ENCODE assay signal across 8 cellular contexts in the genomic region with DNA sequence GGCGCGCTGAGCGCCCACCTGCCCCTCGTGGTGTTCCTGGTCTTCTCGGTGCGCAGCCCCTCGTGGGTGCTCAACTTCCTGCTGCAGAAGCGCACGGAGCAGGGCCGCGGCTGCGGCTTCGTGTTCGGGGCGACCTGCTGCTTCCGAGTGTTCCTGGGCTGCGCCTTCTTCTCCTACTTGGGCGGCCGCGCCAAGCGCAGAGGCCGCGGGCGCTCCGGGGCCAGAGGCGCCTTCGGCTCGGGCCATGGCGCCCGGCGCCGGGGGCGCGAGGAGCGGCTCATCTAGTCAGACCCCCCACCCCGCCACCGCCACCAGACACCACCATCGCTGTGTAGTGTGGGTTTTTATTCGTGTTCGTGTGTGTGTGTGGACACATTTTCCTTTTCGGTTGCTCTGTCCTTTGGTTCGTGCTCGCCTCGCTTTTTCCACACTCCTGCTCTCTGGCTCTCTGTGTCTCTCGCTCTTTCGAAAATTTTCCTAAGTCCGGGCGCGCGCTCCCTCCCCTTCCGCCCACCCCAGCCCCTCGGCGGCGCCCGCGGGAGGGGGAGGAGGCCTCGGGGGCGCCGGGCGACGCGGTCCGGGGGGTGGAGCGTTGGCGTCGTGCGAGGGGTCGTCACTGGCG. TPM values are rescaled to one million over a fixed set of nuclear protein-coding genes. Genes with fewer than 3 reads are reported as not detected.
A peak's percentile ranks its signal among the peaks of the same experiment; 100 is the strongest.
DNase-seq lines count a peak whose midpoint lies in the region; ATAC-seq and TF ChIP-seq lines count a peak whose summit lies in the region.

No MANE protein-coding gene starts in this region.

- ATAC-seq in HG02885 (IDR thresholded peaks at IDR 0.05; ENCODE audit: poor library complexity, unreplicated experiment) = peak; percentile 28
- ATAC-seq in HG03469 (IDR thresholded peaks at IDR 0.05; ENCODE audit: unreplicated experiment) = no peak

- H3K9me3 ChIP-seq in liver (ENCODE audit: control insufficient read depth in 4 of 4, low read length in 3 of 4) = no peaks in the 10 kb centered on the region

- no peaks in the 10 kb centered on the region for H3K9me3 Mint-ChIP-seq in dendritic cell treated with granulocyte-macrophage colony-stimulating factor and Interleukin-4, amounts not matched to agents 40 ng/mL and 50 ng/mL, for 4 days

- peaks cover 7% of the 10 kb centered on the region for H3K27me3 Mint-ChIP-seq in dendritic cell treated with granulocyte-macrophage colony-stimulating factor and Interleukin-4, amounts not matched to agents 40 ng/mL and 50 ng/mL, for 4 days

- H3K4me1 ChIP-seq in liver (ENCODE audit: control insufficient read depth in 4 of 4, insufficient read depth in 4 of 4, low read length in 3 of 4) = peaks cover 10 to 37% (median 28%) of the 10 kb centered on the region in 4 donors

- peaks cover 26% of the 10 kb centered on the region for H3K36me3 Mint-ChIP-seq in dendritic cell treated with granulocyte-macrophage colony-stimulating factor and Interleukin-4, amounts not matched to agents 40 ng/mL and 50 ng/mL, for 4 days (ENCODE audit: low read depth)

- peak overlapping the region; percentile 22 to 82 for H3K9ac ChIP-seq in liver (ENCODE audit: low read depth in 1 of 2, low read length in 2 of 2)

- peak overlapping the region; percentile 96 for H3K4me3 Mint-ChIP-seq in dendritic cell treated with granulocyte-macrophage colony-stimulating factor and Interleukin-4, amounts not matched to agents 40 ng/mL and 50 ng/mL, for 4 days

- TF ChIP-seq RAD21 in liver (IDR thresholded peaks at IDR 0.05) = no peak

- peak overlapping the region; percentile 45 to 99 (median 70) for H3K4me3 ChIP-seq in liver (ENCODE audit: low read depth in 1 of 3, low read length in 3 of 3)

- no peaks in the 10 kb centered on the region for H3K27me3 ChIP-seq in liver (ENCODE audit: control insufficient read depth in 4 of 4, insufficient read depth in 4 of 4, low read length in 3 of 4)

- no peak for TF ChIP-seq CTCF in liver (IDR thresholded peaks at IDR 0.05; ENCODE audit: low read depth, low read length, missing input control)

- H3K4me1 Mint-ChIP-seq in dendritic cell treated with granulocyte-macrophage colony-stimulating factor and Interleukin-4, amounts not matched to agents 40 ng/mL and 50 ng/mL, for 4 days (ENCODE audit: low read depth) = peaks cover 35% of the 10 kb centered on the region

- DNase-seq in GM03348 (ENCODE audit: low spot score) = peak; percentile 86
- peak; percentile 89 for DNase-seq in NCI-H345 (lab: John Stamatoyannopoulos, UW)
- DNase-seq in activated CD4-positive, alpha-beta T cell treated with anti-CD3 and anti-CD28 coated beads, Interleukin-2, amount 50 U/mL, for 24 hours (ENCODE audit: low read depth in 1 of 2, low spot score in 1 of 2) = peak; percentile 31 to 44
- peak; percentile 68 to 77 for DNase-seq in stimulated activated CD4-positive, alpha-beta T cell treated with anti-CD3 and anti-CD28 coated beads, Interleukin-2, amount 100 ng/mL, for 24 hours

- peak overlapping the region; percentile 83 to 86 for H3K27ac ChIP-seq in liver (ENCODE audit: low read depth in 1 of 2, low read length in 2 of 2)

- H3K36me3 ChIP-seq in liver (ENCODE audit: control insufficient read depth in 4 of 4, insufficient read depth in 3 of 4, low read depth in 1 of 4, low read length in 3 of 4) = no peaks in the 10 kb centered on the region

- H3K27ac Mint-ChIP-seq in dendritic cell treated with granulocyte-macrophage colony-stimulating factor and Interleukin-4, amounts not matched to agents 40 ng/mL and 50 ng/mL, for 4 days = peak overlapping the region; percentile 88

- 3% methylated on average over 67 of the region's 69 CpGs for WGBS in liver

- intact Hi-C loops in dendritic cell treated with granulocyte-macrophage colony-stimulating factor and Interleukin-4, amounts not matched to agents 40 ng/mL and 50 ng/mL, for 4 days (cut with micrococcal nuclease) = loop anchor here (2.0 to 5.0 kb wide), 3 partner anchors 92 to 240 kb away; a partner anchor contains a TSS

TF ChIP-seq in liver, 16 proteins besides CTCF, POLR2A, EP300 and RAD21:
- TF ChIP-seq EGR1 (IDR thresholded peaks at IDR 0.05; ENCODE audit: low read depth in 2 of 2) = no peak
- TF ChIP-seq, protein P1, sequence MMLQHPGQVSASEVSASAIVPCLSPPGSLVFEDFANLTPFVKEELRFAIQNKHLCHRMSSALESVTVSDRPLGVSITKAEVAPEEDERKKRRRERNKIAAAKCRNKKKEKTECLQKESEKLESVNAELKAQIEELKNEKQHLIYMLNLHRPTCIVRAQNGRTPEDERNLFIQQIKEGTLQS (IDR thresholded peaks at IDR 0.05) = no peak
- TF ChIP-seq, protein P2, sequence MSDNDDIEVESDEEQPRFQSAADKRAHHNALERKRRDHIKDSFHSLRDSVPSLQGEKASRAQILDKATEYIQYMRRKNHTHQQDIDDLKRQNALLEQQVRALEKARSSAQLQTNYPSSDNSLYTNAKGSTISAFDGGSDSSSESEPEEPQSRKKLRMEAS (IDR thresholded peaks at IDR 0.05) = peak; percentile 19

RNA-seq across cellular contexts. Expression of a gene that starts 38.0 kb away (rescaled TPM):
- total RNA-seq in liver = 100 to 1,000 TPM; 234 to 360 TPM
- polyA plus RNA-seq in liver = 100 to 1,000 TPM; 115 to 321 TPM

RNA-seq across cellular contexts. Expression of a gene that starts 39.9 kb away (rescaled TPM):
- total RNA-seq in liver = under 1 TPM; 0.08 to 0.42 TPM
- polyA plus RNA-seq in liver = under 1 TPM in 1 of 2 donors, not detected in 1; 0.09 TPM

Comparison
In these comparisons a context has a peak if more than half of its experiments do, and no peak if none do; other contexts are left out.
1. DNase-seq: peak in every context shown above with its lines; median percentile 89 in NCI-H345; 86 in GM03348; 72 in stimulated activated CD4-positive, alpha-beta T cell treated with anti-CD3 and anti-CD28 coated beads, Interleukin-2, amount 100 ng/mL, for 24 hours; 38 in activated CD4-positive, alpha-beta T cell treated with anti-CD3 and anti-CD28 coated beads, Interleukin-2, amount 50 U/mL, for 24 hours.